Comparison of ENCODE assay signal across 8 cellular contexts in genomic region chr1:226679853-226680516, GRCh38.
DNase-seq lines count a peak whose midpoint lies in the region; ATAC-seq and TF ChIP-seq lines count a peak whose summit lies in the region.

No MANE protein-coding gene starts in this region.

- H3K27ac Mint-ChIP-seq in nephron progenitor cell = peak overlapping the region; percentile 50

- ATAC-seq in stimulated activated naive CD8-positive, alpha-beta T cell treated with anti-CD3 and anti-CD28 coated beads, Interleukin-15, Interleukin-2, amounts not matched to agents 100 U/mL and 50 U/mL, for 24 hours = peak; percentile 22

- H3K36me3 Mint-ChIP-seq in nephron progenitor cell (ENCODE audit: low read depth) = no peaks in the 10 kb centered on the region

- DNase-seq in ELR (ENCODE audit: low read depth) (peak; percentile 66), HFF-Myc (ENCODE audit: extremely low read depth, low read depth) (no peak), OCI-M2 (lab: John Stamatoyannopoulos, UW; ENCODE audit: unreplicated experiment) (peak; percentile 63), foreskin fibroblast (peak; percentile 47 to 75), nephron progenitor cell (peak; percentile 85), NCI-H146 (lab: John Stamatoyannopoulos, UW) (no peak)
- peak; percentile 69 for DNase-seq in activated gamma-delta T cell treated with anti-CD3 and anti-CD28 coated beads, Interleukin-2, amount 50 U/mL, for 16 hours (ENCODE audit: low read depth)
- peak; percentile 89 for DNase-seq in stimulated activated naive CD8-positive, alpha-beta T cell treated with anti-CD3 and anti-CD28 coated beads, Interleukin-15, Interleukin-2, amounts not matched to agents 100 U/mL and 50 U/mL, for 24 hours

- H3K27me3 Mint-ChIP-seq in nephron progenitor cell (ENCODE audit: low read depth, poor library complexity) = peaks cover 10% of the 10 kb centered on the region

- peak overlapping the region; percentile 76 for H3K4me3 Mint-ChIP-seq in nephron progenitor cell

- peaks cover 63% of the 10 kb centered on the region for H3K4me1 Mint-ChIP-seq in nephron progenitor cell

- TF ChIP-seq CTCF in HFF-Myc (IDR thresholded peaks at IDR 0.05; ENCODE audit: low read depth, low read length, missing control alignments) = no peak
- no peak for TF ChIP-seq CTCF in foreskin fibroblast (IDR thresholded peaks at IDR 0.05; ENCODE audit: low read depth, low read length)
- TF ChIP-seq CTCF in nephron progenitor cell (IDR thresholded peaks at IDR 0.05) = no peak

- no peaks in the 10 kb centered on the region for H3K9me3 Mint-ChIP-seq in nephron progenitor cell

- H3K4me3 ChIP-seq in HFF-Myc (replicated peaks; ENCODE audit: low read depth, low read length) (peak overlapping the region; percentile 31), foreskin fibroblast (ENCODE audit: low read depth in 1 of 2, low read length in 2 of 2) (peak overlapping the region; percentile 44 to 53)

Comparison
In these comparisons a context has a peak if more than half of its experiments do, and no peak if none do; other contexts are left out.
1. DNase-seq: peak in ELR (single experiment), OCI-M2 (single experiment), activated gamma-delta T cell treated with anti-CD3 and anti-CD28 coated beads, Interleukin-2, amount 50 U/mL, for 16 hours (single experiment), foreskin fibroblast (2 of 2), nephron progenitor cell (single experiment) and stimulated activated naive CD8-positive, alpha-beta T cell treated with anti-CD3 and anti-CD28 coated beads, Interleukin-15, Interleukin-2, amounts not matched to agents 100 U/mL and 50 U/mL, for 24 hours (single experiment); none in HFF-Myc (single experiment) and NCI-H146 (single experiment).